32 cellular contexts compared by ENCODE assay signal in genomic region chr7:118436663-118437062, GRCh38.
"Had no signal": no experiment of that assay in that cellular context is flagged by ENCODE, and none has a peak within 500 bp of the region (broad histone marks: within the 10 kb centered on the region; RNA-seq: fewer than 3 reads in every experiment).

No MANE protein-coding gene starts in this region.

- H3K27ac Mint-ChIP-seq: immature natural killer cell; naive thymus-derived CD8-positive, alpha-beta T cell; nephron; stimulated activated naive B cell treated with anti-CD40 and anti-IgM and Interleukin-4, amounts not matched to agents 10 μg/mL and 1 μg/mL and 100 μg/mL, for 72 hours; stimulated activated naive CD8-positive, alpha-beta T cell treated with anti-CD3 and anti-CD28 coated beads, Interleukin-15, Interleukin-2, amounts not matched to agents 100 ng/mL and 50 ng/mL, for 24 hours had no signal

- H3K4me1 Mint-ChIP-seq: immature natural killer cell; naive thymus-derived CD8-positive, alpha-beta T cell; nephron; neural crest cell; stimulated activated naive B cell treated with anti-CD40 and anti-IgM and Interleukin-4, amounts not matched to agents 10 μg/mL and 1 μg/mL and 100 μg/mL, for 72 hours had no signal

- H3K27me3 Mint-ChIP-seq: stimulated activated naive B cell treated with anti-CD40 and anti-IgM and Interleukin-4, amounts not matched to agents 10 μg/mL and 1 μg/mL and 100 μg/mL, for 72 hours; stimulated activated naive CD8-positive, alpha-beta T cell treated with anti-CD3 and anti-CD28 coated beads, Interleukin-15, Interleukin-2, amounts not matched to agents 100 ng/mL and 50 ng/mL, for 24 hours had no signal

- H3K4me3 ChIP-seq: left lung, lower lobe of right lung, pancreas, prostate gland, skin epidermis, suprapubic skin, thoracic aorta, tibial artery, upper lobe of right lung had no signal

- H3K36me3 ChIP-seq: left lung, lower lobe of right lung, pancreas, prostate gland, suprapubic skin, thoracic aorta, tibial artery, upper lobe of right lung had no signal

- H3K4me1 ChIP-seq: left lung, lower lobe of right lung, pancreas, prostate gland, suprapubic skin, tibial artery, upper lobe of right lung had no signal

- H3K9me3 ChIP-seq: lower lobe of right lung, pancreas, prostate gland, upper lobe of right lung had no signal

- ATAC-seq: left colon; left lung; naive thymus-derived CD8-positive, alpha-beta T cell; pancreas; right cardiac atrium; sciatic nerve; stimulated activated naive B cell treated with anti-CD40 and anti-IgM and Interleukin-4, amounts not matched to agents 10 μg/mL and 1 μg/mL and 100 μg/mL, for 72 hours; upper lobe of right lung had no signal

- DNase-seq: hippocampal formation; immature natural killer cell; kidney; left colon; left lung; lower lobe of right lung; mammary epithelial cell; mesenchymal stem cell; naive thymus-derived CD8-positive, alpha-beta T cell; nucleus accumbens; pancreas; posterior cingulate gyrus; retina; right cardiac atrium; stimulated activated CD4-positive, alpha-beta T cell treated with anti-CD3 and anti-CD28 coated beads, Interleukin-12 subunit alpha, Interleukin-12 subunit beta, amount 100 ng/mL, for 4 hours; stimulated activated CD4-positive, alpha-beta T cell treated with anti-CD3 and anti-CD28 coated beads, Interleukin-15, amount 100 ng/mL, for 24 hours; stimulated activated CD4-positive, alpha-beta T cell treated with anti-CD3 and anti-CD28 coated beads, Interleukin-2, amount 100 ng/mL, for 24 hours; stimulated activated CD4-positive, alpha-beta T cell treated with anti-CD3 and anti-CD28 coated beads, Interleukin-4, amount 100 ng/mL, for 1 hour; stimulated activated naive B cell treated with anti-CD40 and anti-IgM and Interleukin-4, amounts not matched to agents 10 μg/mL and 1 μg/mL and 100 μg/mL, for 72 hours; tibial artery; trophoblast cell; upper lobe of right lung had no signal

- FAIRE-seq: islet of Langerhans, kidney, pancreas, urothelium cell line had no signal

- H3K36me3 Mint-ChIP-seq: stimulated activated naive B cell treated with anti-CD40 and anti-IgM and Interleukin-4, amounts not matched to agents 10 μg/mL and 1 μg/mL and 100 μg/mL, for 72 hours had no signal

- H3K4me3 Mint-ChIP-seq: immature natural killer cell; naive thymus-derived CD8-positive, alpha-beta T cell; nephron; neural crest cell; stimulated activated naive B cell treated with anti-CD40 and anti-IgM and Interleukin-4, amounts not matched to agents 10 μg/mL and 1 μg/mL and 100 μg/mL, for 72 hours; stimulated activated naive CD8-positive, alpha-beta T cell treated with anti-CD3 and anti-CD28 coated beads, Interleukin-15, Interleukin-2, amounts not matched to agents 100 ng/mL and 50 ng/mL, for 24 hours had no signal

- H3K27me3 ChIP-seq: left lung, pancreas, suprapubic skin, tibial artery, upper lobe of right lung had no signal

- H3K27ac ChIP-seq: left lung, lower lobe of right lung, pancreas, prostate gland, skin epidermis, suprapubic skin, thoracic aorta, tibial artery, upper lobe of right lung had no signal
